14 cellular contexts compared by ENCODE assay signal in genomic region chr12:3336606-3337311, GRCh38.
DNase-seq lines count a peak whose midpoint lies in the region; ATAC-seq and TF ChIP-seq lines count a peak whose summit lies in the region.
"Had no signal": no experiment of that assay in that cellular context is flagged by ENCODE, and none has a peak within 500 bp of the region (broad histone marks: within the 10 kb centered on the region; RNA-seq: fewer than 3 reads in every experiment).

No MANE protein-coding gene starts in this region.

- H3K79me2 ChIP-seq in GM23338 (replicated peaks; ENCODE audit: insufficient read depth): no peaks in the 10 kb centered on the region

- no peak for TF ChIP-seq CTCF in GM23338 (conservative IDR thresholded peaks at IDR 0.05; ENCODE audit: low read depth in 2 of 2)
- no peak for TF ChIP-seq CTCF in heart right ventricle (IDR thresholded peaks at IDR 0.05)

- H3K27me3 Mint-ChIP-seq in GM23338 (ENCODE audit: insufficient read depth, low read depth, poor library complexity): peaks cover 5% of the 10 kb centered on the region
- peaks cover 3% of the 10 kb centered on the region for H3K27me3 Mint-ChIP-seq in activated T-helper 1 cell treated with anti-CD3 and anti-CD28 coated beads, Interleukin-12 subunit alpha, Interleukin-12 subunit beta, Interleukin-2, Interleukin-4 antibody, amounts not matched to agents 30 ng/mL and 10 ng/mL and 1 ng/mL, durations not matched to agents 14 hours and 24 hours and 36 hours (ENCODE audit: insufficient read depth)

- H3K9me3 ChIP-seq in heart right ventricle: no peaks in the 10 kb centered on the region
- H3K9me3 ChIP-seq: BLaER1 treated with 17β-estradiol and CSF1 and Interleukin-3, amounts not matched to agents 10 nM and 100 nM; left lung; right lobe of liver had no signal

- H3K4me1 ChIP-seq in GM23338 (ENCODE audit: insufficient read depth): peaks cover 8% of the 10 kb centered on the region
- peaks cover 9 to 57% (median 36%) of the 10 kb centered on the region in 9 donors for H3K4me1 ChIP-seq in heart right ventricle
- H3K4me1 ChIP-seq: BLaER1 treated with 17β-estradiol and CSF1 and Interleukin-3, amounts not matched to agents 10 nM and 100 nM; left lung; right lobe of liver had no signal

- no peaks in the 10 kb centered on the region; the same call in 2 of the 3 replicates for H3K36me3 Mint-ChIP-seq in GM23338 (ENCODE audit: low read depth)
- H3K36me3 Mint-ChIP-seq in activated T-helper 1 cell treated with anti-CD3 and anti-CD28 coated beads, Interleukin-12 subunit alpha, Interleukin-12 subunit beta, Interleukin-2, Interleukin-4 antibody, amounts not matched to agents 30 ng/mL and 10 ng/mL and 1 ng/mL, durations not matched to agents 14 hours and 24 hours and 36 hours (ENCODE audit: low read depth): no peaks in the 10 kb centered on the region
- H3K36me3 Mint-ChIP-seq: type B pancreatic cell had no signal

- H3K9me2 ChIP-seq in GM23338 (ENCODE audit: insufficient read depth): no peaks in the 10 kb centered on the region

- WGBS in heart right ventricle, 2 donors: 45 to 46% methylated on average over 13 of the region's 13 CpGs

- intact Hi-C loops in heart right ventricle (cut with DNase I): loop anchor here in 2 of 10 donors (5.0 to 10.0 kb wide), 2 partner anchors 34 to 278 kb away; no protein-coding TSS in a partner anchor
- intact Hi-C loops in posterior cingulate gyrus (cut with DNase I): no loop called here
- intact Hi-C loops in activated T-helper 1 cell treated with anti-CD3 and anti-CD28 coated beads, Interleukin-12 subunit alpha, Interleukin-12 subunit beta, Interleukin-2, Interleukin-4 antibody, amounts not matched to agents 30 ng/mL and 10 ng/mL and 1 ng/mL, durations not matched to agents 14 hours and 24 hours and 36 hours (cut with micrococcal nuclease): no loop called here

- H3K36me3 ChIP-seq in GM23338 (ENCODE audit: insufficient read depth) (no peaks in the 10 kb centered on the region), heart right ventricle (no peaks in the 10 kb centered on the region)
- H3K36me3 ChIP-seq: BLaER1 treated with 17β-estradiol and CSF1 and Interleukin-3, amounts not matched to agents 10 nM and 100 nM; left lung; right lobe of liver had no signal

- ATAC-seq in GM23338: no peak; the same call in 2 of the 3 replicates
- ATAC-seq in heart right ventricle: peak; percentile 74 to 89 (median 84)
- ATAC-seq in HG03439 (IDR thresholded peaks at IDR 0.05; ENCODE audit: unreplicated experiment): no peak
- ATAC-seq in GM18517 (IDR thresholded peaks at IDR 0.05; ENCODE audit: unreplicated experiment): no peak
- ATAC-seq: left lung, right lobe of liver had no signal

- H3K27me3 ChIP-seq in GM23338 (ENCODE audit: insufficient read depth) (no peaks in the 10 kb centered on the region), heart right ventricle (no peaks in the 10 kb centered on the region)
- H3K27me3 ChIP-seq: BLaER1 treated with 17β-estradiol and CSF1 and Interleukin-3, amounts not matched to agents 10 nM and 100 nM; right lobe of liver had no signal

- no peak overlapping the region for H3K4me3 ChIP-seq in GM23338
- no peak overlapping the region for H3K4me3 ChIP-seq in heart right ventricle
- H3K4me3 ChIP-seq: BLaER1 treated with 17β-estradiol and CSF1 and Interleukin-3, amounts not matched to agents 10 nM and 100 nM; left lung; right lobe of liver had no signal

- H4K20me1 ChIP-seq in GM23338 (replicated peaks; ENCODE audit: insufficient read depth): no peaks in the 10 kb centered on the region
- H4K20me1 ChIP-seq: BLaER1 treated with 17β-estradiol and CSF1 and Interleukin-3, amounts not matched to agents 10 nM and 100 nM had no signal

- DNase-seq in GM23338 (ENCODE audit: low spot score): no peak
- peak in 52 of 58 donors; percentile 9 to 91 (median 61) for DNase-seq in anterior cingulate cortex (lab: John Stamatoyannopoulos, UW)
- DNase-seq in heart right ventricle: peak in 1 of 2 donors; percentile 82
- peak; percentile 52 to 95 (median 80) for DNase-seq in posterior cingulate gyrus
- DNase-seq in activated T-helper 1 cell treated with anti-CD3 and anti-CD28 coated beads, Interleukin-12 subunit alpha, Interleukin-12 subunit beta, Interleukin-2, Interleukin-4 antibody, amounts not matched to agents 30 ng/mL and 10 ng/mL and 1 ng/mL, durations not matched to agents 14 hours and 24 hours and 36 hours (ENCODE audit: low spot score): no peak
- DNase-seq in HCEC 1CT: no peak
- DNase-seq: left lung, NCI-H2081 treated with DMSO at 0.1 percent for 48 hours, OCI-M1 had no signal

- no peaks in the 10 kb centered on the region for H3F3A ChIP-seq in GM23338 (replicated peaks; ENCODE audit: low read depth)

- H3K27ac ChIP-seq in GM23338 (ENCODE audit: low read depth) (no peak overlapping the region), heart right ventricle (peak overlapping the region; percentile 2 to 82 (median 60))
- H3K27ac ChIP-seq: BLaER1 treated with 17β-estradiol and CSF1 and Interleukin-3, amounts not matched to agents 10 nM and 100 nM; left lung; right lobe of liver had no signal

- H3K4me3 Mint-ChIP-seq in GM23338: no peak overlapping the region
- no peak overlapping the region for H3K4me3 Mint-ChIP-seq in activated T-helper 1 cell treated with anti-CD3 and anti-CD28 coated beads, Interleukin-12 subunit alpha, Interleukin-12 subunit beta, Interleukin-2, Interleukin-4 antibody, amounts not matched to agents 30 ng/mL and 10 ng/mL and 1 ng/mL, durations not matched to agents 14 hours and 24 hours and 36 hours
- H3K4me3 Mint-ChIP-seq: type B pancreatic cell had no signal

- no peak overlapping the region for H2AFZ ChIP-seq in GM23338

- H3K27ac Mint-ChIP-seq in GM23338: no peak overlapping the region
- H3K27ac Mint-ChIP-seq in activated T-helper 1 cell treated with anti-CD3 and anti-CD28 coated beads, Interleukin-12 subunit alpha, Interleukin-12 subunit beta, Interleukin-2, Interleukin-4 antibody, amounts not matched to agents 30 ng/mL and 10 ng/mL and 1 ng/mL, durations not matched to agents 14 hours and 24 hours and 36 hours: no peak overlapping the region
- H3K27ac Mint-ChIP-seq: type B pancreatic cell had no signal

- no peaks in the 10 kb centered on the region; the same call in 2 of the 3 replicates for H3K9me3 Mint-ChIP-seq in GM23338
- no peaks in the 10 kb centered on the region for H3K9me3 Mint-ChIP-seq in activated T-helper 1 cell treated with anti-CD3 and anti-CD28 coated beads, Interleukin-12 subunit alpha, Interleukin-12 subunit beta, Interleukin-2, Interleukin-4 antibody, amounts not matched to agents 30 ng/mL and 10 ng/mL and 1 ng/mL, durations not matched to agents 14 hours and 24 hours and 36 hours
- H3K9me3 Mint-ChIP-seq: type B pancreatic cell had no signal

- H3K4me2 ChIP-seq in GM23338: 0 out of 2 replicates have a peak overlapping the region, but pooled peaks have one; percentile 6
- H3K4me2 ChIP-seq: BLaER1 treated with 17β-estradiol and CSF1 and Interleukin-3, amounts not matched to agents 10 nM and 100 nM had no signal

- H3K4me1 Mint-ChIP-seq in GM23338: peaks cover 26% of the 10 kb centered on the region
- no peaks in the 10 kb centered on the region for H3K4me1 Mint-ChIP-seq in activated T-helper 1 cell treated with anti-CD3 and anti-CD28 coated beads, Interleukin-12 subunit alpha, Interleukin-12 subunit beta, Interleukin-2, Interleukin-4 antibody, amounts not matched to agents 30 ng/mL and 10 ng/mL and 1 ng/mL, durations not matched to agents 14 hours and 24 hours and 36 hours (ENCODE audit: low read depth)

Comparison
In these comparisons a context has a peak if more than half of its experiments do, and no peak if none do; other contexts are left out.
1. ATAC-seq: peak in heart right ventricle (8 of 8); none in GM23338 (single experiment), HG03439 (single experiment) and GM18517 (single experiment).
2. DNase-seq: peak in anterior cingulate cortex (52 of 58) and posterior cingulate gyrus (10 of 10); none in GM23338 (single experiment), activated T-helper 1 cell treated with anti-CD3 and anti-CD28 coated beads, Interleukin-12 subunit alpha, Interleukin-12 subunit beta, Interleukin-2, Interleukin-4 antibody, amounts not matched to agents 30 ng/mL and 10 ng/mL and 1 ng/mL, durations not matched to agents 14 hours and 24 hours and 36 hours (single experiment) and HCEC 1CT (single experiment).